In genomic region chr7:32891046-32891799, GRCh38 we compare ENCODE assay signal across 8 cellular contexts.
A peak's percentile ranks its signal among the peaks of the same experiment; 100 is the strongest.
DNase-seq lines count a peak whose midpoint lies in the region; ATAC-seq and TF ChIP-seq lines count a peak whose summit lies in the region.

Gene KBTBD2, minus strand, starts transcription at chr7:32891760. Its CDS starts 12,156 bp downstream, at chr7:32879604.

- H3K9ac ChIP-seq in iPS-20b (ENCODE audit: low read depth, low read length): peak within 1 kb of the TSS; percentile 99

- H3K36me3 ChIP-seq in brain microvascular endothelial cell (replicated peaks) (no peaks in the 10 kb centered on the region), iPS-20b (ENCODE audit: insufficient read depth, low read depth, low read length) (no peaks in the 10 kb centered on the region)

- H3K9me3 ChIP-seq in iPS-20b (ENCODE audit: insufficient read depth, low read depth, low read length): no peaks in the 10 kb centered on the region

- ATAC-seq in HG02840 (IDR thresholded peaks at IDR 0.05; ENCODE audit: low FRiP score, unreplicated experiment): peak; percentile 64

- H3K27ac ChIP-seq in brain microvascular endothelial cell (peak within 1 kb of the TSS; percentile 80), iPS-20b (ENCODE audit: low read length) (peak within 1 kb of the TSS; percentile 92), skin epidermis (peak within 1 kb of the TSS; percentile 92 to 100 (median 99))

- H3K4me3 ChIP-seq in brain microvascular endothelial cell (ENCODE audit: low read depth, low read length) (peak within 1 kb of the TSS; percentile 64), iPS-20b (ENCODE audit: low read length) (peak within 1 kb of the TSS; percentile 96), skin epidermis (peak within 1 kb of the TSS; percentile 69 to 99 (median 88))

- in situ Hi-C loops in brain microvascular endothelial cell (cut with HindIII; ENCODE audit: low pct_ligation_motif_present, low sequenced_read_pairs): no loop called here

- DNase-seq in NCI-H1436 (lab: John Stamatoyannopoulos, UW) (peak; percentile 70), NCI-H1436 treated with DMSO at 0.1 percent for 48 hours (lab: John Stamatoyannopoulos, UW) (no peak), NCI-H1694 treated with DMSO at 0.1 percent for 48 hours (lab: John Stamatoyannopoulos, UW) (peak; percentile 69), UCSD-AML1 (lab: John Stamatoyannopoulos, UW; ENCODE audit: unreplicated experiment) (peak; percentile 84), brain microvascular endothelial cell (peak; percentile 72)

- H3K27me3 ChIP-seq in brain microvascular endothelial cell (replicated peaks) (no peaks in the 10 kb centered on the region), iPS-20b (ENCODE audit: insufficient read depth, low read length) (peaks cover 5% of the 10 kb centered on the region)

- TF ChIP-seq CTCF in brain microvascular endothelial cell (IDR thresholded peaks at IDR 0.05; ENCODE audit: low read depth, low read length, missing control alignments): no peak

- peaks cover 18% of the 10 kb centered on the region; the same call in 1 of the 2 replicates for H3K4me1 ChIP-seq in iPS-20b (ENCODE audit: insufficient read depth, low read length)
